ENCODE assay signal across 8 cellular contexts in the genomic region with DNA sequence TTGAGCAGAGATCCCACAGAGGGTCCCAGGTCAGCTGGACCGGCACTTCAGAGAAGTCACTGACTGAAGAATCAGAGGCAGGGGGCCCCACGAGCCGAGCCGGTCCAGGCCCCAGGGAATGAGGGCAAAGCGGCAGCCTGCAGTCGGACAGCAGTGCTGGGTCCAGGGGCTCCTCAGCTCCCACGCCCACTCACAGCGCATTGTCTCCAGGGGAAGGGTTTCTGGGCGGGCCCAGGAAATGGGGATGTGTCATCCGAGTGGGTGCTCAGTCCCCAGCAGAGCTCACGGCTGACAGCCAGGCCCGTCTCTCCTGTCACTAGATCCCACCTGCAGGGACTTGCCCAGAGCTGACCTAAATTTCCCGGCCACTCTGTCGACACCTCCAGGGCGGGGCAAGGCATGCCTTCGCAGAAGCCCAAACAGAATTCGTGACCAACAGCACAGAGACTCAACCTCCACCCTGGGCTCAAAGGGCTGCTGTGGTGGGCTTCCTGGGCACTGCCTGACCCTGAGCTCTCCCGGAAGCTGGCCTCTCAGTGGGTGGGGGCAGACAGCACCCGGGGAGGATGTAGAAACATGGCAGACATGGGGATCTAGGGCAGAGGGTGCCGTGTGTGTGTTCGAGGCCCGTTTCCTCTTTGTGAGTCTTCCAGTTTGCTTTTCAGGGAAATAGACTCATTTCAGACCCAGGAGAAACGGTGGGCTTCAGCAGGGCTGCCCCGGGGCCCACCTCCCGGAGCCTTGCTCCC. TPM values are rescaled to one million over a fixed set of nuclear protein-coding genes. Genes with fewer than 3 reads are reported as not detected.
DNase-seq lines count a peak whose midpoint lies in the region; ATAC-seq and TF ChIP-seq lines count a peak whose summit lies in the region.

No MANE protein-coding gene starts in this region.

- no peak for TF ChIP-seq CTCF in ascending aorta (IDR thresholded peaks at IDR 0.05)

- intact Hi-C loops in ascending aorta (cut with DNase I): no loop called here

- no peaks in the 10 kb centered on the region for H3K27me3 ChIP-seq in CD4-positive, CD25-positive, alpha-beta regulatory T cell (ENCODE audit: control insufficient read depth, insufficient read depth, low read length)
- no peaks in the 10 kb centered on the region for H3K27me3 ChIP-seq in ascending aorta

- no peaks in the 10 kb centered on the region for H3K36me3 ChIP-seq in CD4-positive, CD25-positive, alpha-beta regulatory T cell (ENCODE audit: control insufficient read depth, insufficient read depth, low read length)
- no peaks in the 10 kb centered on the region for H3K36me3 ChIP-seq in ascending aorta

- no peaks in the 10 kb centered on the region for H3K36me3 Mint-ChIP-seq in CD4-positive, CD25-positive, alpha-beta regulatory T cell

- ATAC-seq in CD4-positive, CD25-positive, alpha-beta regulatory T cell (ENCODE audit: low read depth in 2 of 2): peak; percentile 44 to 53

- no peaks in the 10 kb centered on the region for H3K9me3 ChIP-seq in CD4-positive, CD25-positive, alpha-beta regulatory T cell (ENCODE audit: control insufficient read depth in 2 of 2, low read length in 2 of 2)
- H3K9me3 ChIP-seq in ascending aorta: no peaks in the 10 kb centered on the region

- H3K27ac Mint-ChIP-seq in CD4-positive, CD25-positive, alpha-beta regulatory T cell: peak overlapping the region in 2 of 3 donors; percentile 88 to 91

- H3K4me1 ChIP-seq in CD4-positive, CD25-positive, alpha-beta regulatory T cell (ENCODE audit: control insufficient read depth, insufficient read depth, low read length, poor library complexity, severe bottlenecking): peaks cover 37% of the 10 kb centered on the region
- H3K4me1 ChIP-seq in ascending aorta: peaks cover 0 to 17% of the 10 kb centered on the region in 2 donors

- DNase-seq in CD4-positive, CD25-positive, alpha-beta regulatory T cell: peak in 2 of 3 donors; percentile 23 to 32
- peak; percentile 29 for DNase-seq in NOMO-1 treated with DMSO at 0.1 percent for 48 hours (lab: John Stamatoyannopoulos, UW; ENCODE audit: unreplicated experiment)
- no peak for DNase-seq in ascending aorta (ENCODE audit: low spot score in 2 of 2)
- DNase-seq in myocyte (ENCODE audit: low read depth): peak; percentile 37
- DNase-seq in NCI-H2107 treated with DMSO at 0.1 percent for 48 hours (lab: John Stamatoyannopoulos, UW; ENCODE audit: unreplicated experiment): no peak
- no peak for DNase-seq in NCI-H128 (lab: John Stamatoyannopoulos, UW; ENCODE audit: unreplicated experiment)
- no peak for DNase-seq in DMS 273 (lab: John Stamatoyannopoulos, UW; ENCODE audit: unreplicated experiment)
- no peak for DNase-seq in mesenteric fat pad (ENCODE audit: low spot score)

- peak overlapping the region; percentile 64 for H3K27ac ChIP-seq in CD4-positive, CD25-positive, alpha-beta regulatory T cell (ENCODE audit: insufficient read depth, low read length, poor library complexity, severe bottlenecking)
- H3K27ac ChIP-seq in ascending aorta: peak overlapping the region; percentile 69 to 78

- H3K27me3 Mint-ChIP-seq in CD4-positive, CD25-positive, alpha-beta regulatory T cell: no peaks in the 10 kb centered on the region

- H3K9me3 Mint-ChIP-seq in CD4-positive, CD25-positive, alpha-beta regulatory T cell: peaks cover 0 to 2% (median 0%) of the 10 kb centered on the region in 7 donors

- peak overlapping the region in 2 of 4 donors; percentile 24 to 32 for H3K4me3 Mint-ChIP-seq in CD4-positive, CD25-positive, alpha-beta regulatory T cell

- H3K4me3 ChIP-seq in CD4-positive, CD25-positive, alpha-beta regulatory T cell (ENCODE audit: low read depth, low read length): no peak overlapping the region
- H3K4me3 ChIP-seq in ascending aorta: no peak overlapping the region

- H3K4me1 Mint-ChIP-seq in CD4-positive, CD25-positive, alpha-beta regulatory T cell: peaks cover 5 to 33% (median 18%) of the 10 kb centered on the region in 4 donors

RNA-seq across cellular contexts. Expression of a gene that starts 42.1 kb away (rescaled TPM):
- 23.9 TPM for total RNA-seq in CD4-positive, CD25-positive, alpha-beta regulatory T cell
- polyA plus RNA-seq in CD4-positive, CD25-positive, alpha-beta regulatory T cell: 10 to 100 TPM in 3 of 4 donors, 1 to 10 TPM in 1; 9.1 to 13.9 (median 11.0) TPM
- 58.5 TPM for total RNA-seq in ascending aorta
- 7.0 and 15.8 TPM in 2 replicates for total RNA-seq in myocyte
- polyA plus RNA-seq in myocyte (2012): 4.6 TPM
- 31.2 TPM for total RNA-seq in mesenteric fat pad

Comparison
In these comparisons a context has a peak if more than half of its experiments do, and no peak if none do; other contexts are left out.
1. DNase-seq: peak in CD4-positive, CD25-positive, alpha-beta regulatory T cell (2 of 3), NOMO-1 treated with DMSO at 0.1 percent for 48 hours (single experiment) and myocyte (single experiment); none in ascending aorta (0 of 2), NCI-H2107 treated with DMSO at 0.1 percent for 48 hours (single experiment), NCI-H128 (single experiment), DMS 273 (single experiment) and mesenteric fat pad (single experiment).